Comparison of ENCODE assay signal across 21 cellular contexts in the genomic region with DNA sequence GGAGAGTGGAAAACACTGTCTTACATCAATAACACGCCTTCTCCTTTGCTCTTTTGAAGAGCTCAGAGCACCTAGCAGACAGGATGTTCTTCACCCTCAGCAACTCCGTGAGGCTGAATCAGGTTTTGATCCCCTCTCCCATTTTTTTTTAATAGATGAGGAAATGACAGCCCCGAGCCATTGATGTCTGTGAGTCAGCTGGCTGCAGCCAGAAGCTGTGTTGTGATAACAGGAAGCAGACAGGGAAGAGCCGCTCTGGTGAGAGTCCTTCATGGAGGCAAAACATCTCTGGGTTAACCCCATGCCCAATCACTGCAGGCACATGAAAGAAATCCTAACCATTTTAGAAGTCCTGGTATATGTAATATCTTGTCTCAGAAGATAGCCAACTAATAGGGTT.
DNase-seq lines count a peak whose midpoint lies in the region; ATAC-seq, FAIRE-seq and TF ChIP-seq lines count a peak whose summit lies in the region.
"Had no signal": no experiment of that assay in that cellular context is flagged by ENCODE, and none has a peak within 500 bp of the region (broad histone marks: within the 10 kb centered on the region; RNA-seq: fewer than 3 reads in every experiment).

No MANE protein-coding gene starts in this region.

- H3K4me3 Mint-ChIP-seq in HFFc6 = peak overlapping the region; percentile 29
- H3K4me3 Mint-ChIP-seq: activated T-helper 17 cell treated with anti-CD3 and anti-CD28 coated beads, Interleukin-2, amount 50 U/mL, for 72 hours; naive thymus-derived CD4-positive, alpha-beta T cell; stimulated activated effector memory CD8-positive, alpha-beta T cell treated with anti-CD3 and anti-CD28 coated beads, Interleukin-12 subunit alpha, Interleukin-12 subunit beta, amount 100 ng/mL, for 72 hours had no signal

- H3K4me1 ChIP-seq in SJCRH30 = peaks cover 38% of the 10 kb centered on the region
- H3K4me1 ChIP-seq: transverse colon had no signal

- no peaks in the 10 kb centered on the region for H3K27me3 ChIP-seq in SJCRH30
- H3K27me3 ChIP-seq: transverse colon had no signal

- peak overlapping the region; percentile 65 for H3K27ac Mint-ChIP-seq in HFFc6
- H3K27ac Mint-ChIP-seq: activated T-helper 17 cell treated with anti-CD3 and anti-CD28 coated beads, Interleukin-2, amount 50 U/mL, for 72 hours; naive thymus-derived CD4-positive, alpha-beta T cell; progenitor cell of endocrine pancreas; stimulated activated effector memory CD8-positive, alpha-beta T cell treated with anti-CD3 and anti-CD28 coated beads, Interleukin-12 subunit alpha, Interleukin-12 subunit beta, amount 100 ng/mL, for 72 hours had no signal

- DNase-seq in HFFc6 (peak; percentile 35), SJCRH30 (peak; percentile 49 to 62), fibroblast of pulmonary artery (ENCODE audit: low read depth) (peak; percentile 27), renal cortical epithelial cell (ENCODE audit: low read depth) (peak; percentile 25), DMS 273 (lab: John Stamatoyannopoulos, UW; ENCODE audit: unreplicated experiment) (no peak), D721Med (ENCODE audit: insufficient read length, low spot score) (no peak)
- DNase-seq: amygdala; naive thymus-derived CD4-positive, alpha-beta T cell; NCI-H2081; NCI-H524; SIG-M5; stimulated activated CD4-positive, alpha-beta T cell treated with anti-CD3 and anti-CD28 coated beads, Interleukin-12 subunit alpha, Interleukin-12 subunit beta, amount 100 ng/mL, for 4 hours; transverse colon had no signal

- no peaks in the 10 kb centered on the region for H3K27me3 Mint-ChIP-seq in HFFc6 (ENCODE audit: insufficient read depth)
- H3K27me3 Mint-ChIP-seq: activated T-helper 17 cell treated with anti-CD3 and anti-CD28 coated beads, Interleukin-2, amount 50 U/mL, for 72 hours; progenitor cell of endocrine pancreas had no signal

- no peaks in the 10 kb centered on the region for H3K9me3 ChIP-seq in SJCRH30 (replicated peaks)
- H3K9me3 ChIP-seq: transverse colon had no signal

- H3K4me1 Mint-ChIP-seq in HFFc6 (ENCODE audit: low read depth) = peaks cover 67% of the 10 kb centered on the region
- H3K4me1 Mint-ChIP-seq: activated T-helper 17 cell treated with anti-CD3 and anti-CD28 coated beads, Interleukin-2, amount 50 U/mL, for 72 hours; naive thymus-derived CD4-positive, alpha-beta T cell; stimulated activated effector memory CD8-positive, alpha-beta T cell treated with anti-CD3 and anti-CD28 coated beads, Interleukin-12 subunit alpha, Interleukin-12 subunit beta, amount 100 ng/mL, for 72 hours had no signal

- H3K36me3 Mint-ChIP-seq in HFFc6 (ENCODE audit: low read depth) = no peaks in the 10 kb centered on the region
- H3K36me3 Mint-ChIP-seq: naive thymus-derived CD4-positive, alpha-beta T cell; stimulated activated effector memory CD8-positive, alpha-beta T cell treated with anti-CD3 and anti-CD28 coated beads, Interleukin-12 subunit alpha, Interleukin-12 subunit beta, amount 100 ng/mL, for 72 hours had no signal

- H3K27ac ChIP-seq in SJCRH30 = peak overlapping the region; percentile 91
- H3K27ac ChIP-seq: C4-2B, transverse colon had no signal

- TF ChIP-seq CTCF in HFFc6 (IDR thresholded peaks at IDR 0.05) (no peak), fibroblast of pulmonary artery (IDR thresholded peaks at IDR 0.05; ENCODE audit: low read length, missing control alignments) (no peak), D721Med (IDR thresholded peaks at IDR 0.05; ENCODE audit: insufficient read depth, missing control alignments) (no peak)

- no peaks in the 10 kb centered on the region for H3K9me3 Mint-ChIP-seq in HFFc6

- no peaks in the 10 kb centered on the region for H3K36me3 ChIP-seq in SJCRH30
- H3K36me3 ChIP-seq: transverse colon had no signal

- FAIRE-seq in D721Med (lab: Jason Lieb, UNC) = no peak
- FAIRE-seq: frontal cortex, GM19239 had no signal

- peak overlapping the region; percentile 35 for H3K4me3 ChIP-seq in SJCRH30
- H3K4me3 ChIP-seq in fibroblast of pulmonary artery (replicated peaks; ENCODE audit: low read depth, low read length) = no peak overlapping the region
- H3K4me3 ChIP-seq: transverse colon had no signal

- no peak for ATAC-seq in HG02798 (IDR thresholded peaks at IDR 0.05; ENCODE audit: poor library complexity, unreplicated experiment)
- ATAC-seq: activated T-helper 17 cell treated with anti-CD3 and anti-CD28 coated beads, Interleukin-2, amount 50 U/mL, for 72 hours; HCT116; naive thymus-derived CD4-positive, alpha-beta T cell had no signal

Comparison
In these comparisons a context has a peak if more than half of its experiments do, and no peak if none do; other contexts are left out.
1. DNase-seq: peak in HFFc6 (single experiment), SJCRH30 (2 of 2), fibroblast of pulmonary artery (single experiment) and renal cortical epithelial cell (single experiment); none in DMS 273 (single experiment) and D721Med (single experiment).